ENCODE assay signal across 1 cellular context in genomic region chr2:212451786-212452200, GRCh38.
TF ChIP-seq lines count a peak whose summit lies in the region.

No MANE protein-coding gene starts in this region.

TF ChIP-seq in HepG2, 621 proteins besides CTCF, POLR2A, EP300 and RAD21 (continued from another document and continues in another):
- TF ChIP-seq RERE (CRISPR knock-in tag; IDR thresholded peaks at IDR 0.05; ENCODE audit: low read depth) = no peak
- TF ChIP-seq FOXC1 (CRISPR knock-in tag; IDR thresholded peaks at IDR 0.05; ENCODE audit: borderline replicate concordance) = no peak
- no peak for TF ChIP-seq ZNF329 (CRISPR knock-in tag; IDR thresholded peaks at IDR 0.05; ENCODE audit: low read depth)
- TF ChIP-seq ZFAT (CRISPR knock-in tag; conservative IDR thresholded peaks at IDR 0.05) = no peak
- no peak for TF ChIP-seq FOSL1 (CRISPR knock-in tag; IDR thresholded peaks at IDR 0.05; ENCODE audit: borderline replicate concordance)
- TF ChIP-seq PHF20 (CRISPR knock-in tag; IDR thresholded peaks at IDR 0.05) = no peak
- TF ChIP-seq ZBTB42 (CRISPR knock-in tag; IDR thresholded peaks at IDR 0.05) = no peak
- TF ChIP-seq KDM5A (IDR thresholded peaks at IDR 0.05; ENCODE audit: borderline replicate concordance, low read length) = no peak
- no peak for TF ChIP-seq MBNL3 (CRISPR knock-in tag; conservative IDR thresholded peaks at IDR 0.05)
- TF ChIP-seq SAP130 (CRISPR knock-in tag; IDR thresholded peaks at IDR 0.05; ENCODE audit: low read depth) = peak; percentile 54; the same call in 1 of the 2 replicates
- no peak for TF ChIP-seq ZNF552 (CRISPR knock-in tag; IDR thresholded peaks at IDR 0.05; ENCODE audit: borderline replicate concordance)
- TF ChIP-seq ZNF615 (CRISPR knock-in tag; IDR thresholded peaks at IDR 0.05; ENCODE audit: borderline replicate concordance) = no peak
- no peak for TF ChIP-seq FUBP1 (CRISPR knock-in tag; IDR thresholded peaks at IDR 0.05; ENCODE audit: borderline replicate concordance)
- TF ChIP-seq ZNF639 (CRISPR knock-in tag; conservative IDR thresholded peaks at IDR 0.05) = no peak
- TF ChIP-seq ISL2 (CRISPR knock-in tag; IDR thresholded peaks at IDR 0.05) = peak; percentile 70
- TF ChIP-seq ZNF883 (CRISPR knock-in tag; IDR thresholded peaks at IDR 0.05; ENCODE audit: not compliant biosample characterization) = no peak
- TF ChIP-seq NFE2L1 (CRISPR knock-in tag; IDR thresholded peaks at IDR 0.05; ENCODE audit: borderline replicate concordance) = no peak
- TF ChIP-seq TGIF2 (CRISPR knock-in tag; IDR thresholded peaks at IDR 0.05) = peak; percentile 48; the same call in 1 of the 2 replicates
- no peak for TF ChIP-seq ZNF570 (CRISPR knock-in tag; IDR thresholded peaks at IDR 0.05; ENCODE audit: borderline replicate concordance)
- no peak for TF ChIP-seq ZNF543 (CRISPR knock-in tag; IDR thresholded peaks at IDR 0.05)
- no peak for TF ChIP-seq ZNF276 (CRISPR knock-in tag; IDR thresholded peaks at IDR 0.05; ENCODE audit: low read depth)
- peak; percentile 93 for TF ChIP-seq CEBPB (IDR thresholded peaks at IDR 0.05; ENCODE audit: borderline replicate concordance, low read depth, low read length)
- peak; percentile 59; the same call in 1 of the 2 replicates for TF ChIP-seq RXRB (CRISPR knock-in tag; IDR thresholded peaks at IDR 0.05; ENCODE audit: borderline replicate concordance)
- no peak for TF ChIP-seq ZNF101 (CRISPR knock-in tag; IDR thresholded peaks at IDR 0.05; ENCODE audit: borderline replicate concordance, low read depth)
- TF ChIP-seq CERS6 (CRISPR knock-in tag; IDR thresholded peaks at IDR 0.05) = no peak
- TF ChIP-seq ZNF768 (CRISPR knock-in tag; IDR thresholded peaks at IDR 0.05) = no peak
- TF ChIP-seq SMAD1 (CRISPR knock-in tag; IDR thresholded peaks at IDR 0.05; ENCODE audit: borderline replicate concordance, low read depth) = no peak
- TF ChIP-seq HMGXB3 (CRISPR knock-in tag; IDR thresholded peaks at IDR 0.05; ENCODE audit: borderline replicate concordance) = no peak
- no peak for TF ChIP-seq DNMT3B (CRISPR knock-in tag; conservative IDR thresholded peaks at IDR 0.05)
- TF ChIP-seq NR2C2 (CRISPR knock-in tag; IDR thresholded peaks at IDR 0.05; ENCODE audit: borderline replicate concordance) = no peak
- TF ChIP-seq FOXP4 (CRISPR knock-in tag; IDR thresholded peaks at IDR 0.05) = peak; percentile 70
- no peak for TF ChIP-seq ZNF24 (IDR thresholded peaks at IDR 0.05)
- no peak for TF ChIP-seq RFXAP (CRISPR knock-in tag; IDR thresholded peaks at IDR 0.05; ENCODE audit: borderline replicate concordance)
- TF ChIP-seq ZBTB2 (CRISPR knock-in tag; IDR thresholded peaks at IDR 0.05; ENCODE audit: low read depth) = no peak
- TF ChIP-seq ZNF558 (CRISPR knock-in tag; IDR thresholded peaks at IDR 0.05; ENCODE audit: borderline replicate concordance) = no peak
- TF ChIP-seq TARDBP (CRISPR knock-in tag; IDR thresholded peaks at IDR 0.05) = 0 out of 2 replicates have a peak, but pooled peaks have one; percentile 39
